ENCODE assay signal across 1 cellular context in genomic region chr1:207362962-207363858, GRCh38.
TF ChIP-seq lines count a peak whose summit lies in the region.

No MANE protein-coding gene starts in this region.

TF ChIP-seq in K562, 482 proteins besides CTCF, POLR2A, EP300 and RAD21 (continued from another document and continues in another):
- peak in 1 of 2 experiments; percentile 73; a peak in 1 of 4 replicates for TF ChIP-seq RCOR1 (IDR thresholded peaks at IDR 0.05; ENCODE audit: borderline replicate concordance in 1 of 2, low read depth in 2 of 2, low read length in 2 of 2)
- peak; percentile 82; the same call in 1 of the 2 replicates for TF ChIP-seq EHMT2 (IDR thresholded peaks at IDR 0.05)
- no peak for TF ChIP-seq HIVEP1 (CRISPR knock-in tag; IDR thresholded peaks at IDR 0.05)
- no peak for TF ChIP-seq SMARCB1 (IDR thresholded peaks at IDR 0.05; ENCODE audit: insufficient read length, low read depth)
- TF ChIP-seq, protein P1, sequence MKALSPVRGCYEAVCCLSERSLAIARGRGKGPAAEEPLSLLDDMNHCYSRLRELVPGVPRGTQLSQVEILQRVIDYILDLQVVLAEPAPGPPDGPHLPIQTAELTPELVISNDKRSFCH (CRISPR knock-in tag; IDR thresholded peaks at IDR 0.05), result no peak
- TF ChIP-seq, protein P1 (tag; IDR thresholded peaks at IDR 0.05), result peak; percentile 30; the same call in 1 of the 2 replicates
- 0 out of 2 replicates have a peak, but pooled peaks have one; percentile 5 for TF ChIP-seq KLF6 (CRISPR knock-in tag; IDR thresholded peaks at IDR 0.05; ENCODE audit: borderline replicate concordance)
- peak; percentile 32; the same call in 1 of the 2 replicates for TF ChIP-seq CREM (IDR thresholded peaks at IDR 0.05; ENCODE audit: low read depth)
- peak; percentile 5; the same call in 1 of the 2 replicates for TF ChIP-seq NFRKB (IDR thresholded peaks at IDR 0.05; ENCODE audit: low read depth)
- TF ChIP-seq CBX1 (IDR thresholded peaks at IDR 0.05; ENCODE audit: low read depth), result 0 out of 2 replicates have a peak, but pooled peaks have one; percentile 20
- 0 out of 2 replicates have a peak, but pooled peaks have one; percentile 50 for TF ChIP-seq ELF2 (CRISPR knock-in tag; IDR thresholded peaks at IDR 0.05)
- TF ChIP-seq ETV1 (tag; conservative IDR thresholded peaks at IDR 0.05; ENCODE audit: low read depth), result peak; percentile 23; the same call in 1 of the 2 replicates
- TF ChIP-seq CEBPG (CRISPR knock-in tag; IDR thresholded peaks at IDR 0.05), result peak; percentile 73
- peak in 1 of 2 experiments; percentile 75; a peak in 2 of 4 replicates for TF ChIP-seq CEBPG (tag; conservative IDR thresholded peaks at IDR 0.05 in 1 of 2, IDR thresholded peaks at IDR 0.05 in 1 of 2)
- TF ChIP-seq SMARCE1 (IDR thresholded peaks at IDR 0.05), result peak; percentile 75; the same call in 1 of the 2 replicates
- TF ChIP-seq SMARCC2 (IDR thresholded peaks at IDR 0.05; ENCODE audit: low read depth), result 0 out of 2 replicates have a peak, but pooled peaks have one; percentile 32
- TF ChIP-seq, protein P2, sequence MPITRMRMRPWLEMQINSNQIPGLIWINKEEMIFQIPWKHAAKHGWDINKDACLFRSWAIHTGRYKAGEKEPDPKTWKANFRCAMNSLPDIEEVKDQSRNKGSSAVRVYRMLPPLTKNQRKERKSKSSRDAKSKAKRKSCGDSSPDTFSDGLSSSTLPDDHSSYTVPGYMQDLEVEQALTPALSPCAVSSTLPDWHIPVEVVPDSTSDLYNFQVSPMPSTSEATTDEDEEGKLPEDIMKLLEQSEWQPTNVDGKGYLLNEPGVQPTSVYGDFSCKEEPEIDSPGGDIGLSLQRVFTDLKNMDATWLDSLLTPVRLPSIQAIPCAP (CRISPR knock-in tag; IDR thresholded peaks at IDR 0.05; ENCODE audit: borderline replicate concordance), result no peak
- no peak for TF ChIP-seq TCF7L2 (IDR thresholded peaks at IDR 0.05; ENCODE audit: low read depth, low read length)
- TF ChIP-seq ZNF24 (IDR thresholded peaks at IDR 0.05), result no peak
- no peak for TF ChIP-seq RFX1 (IDR thresholded peaks at IDR 0.05)
- TF ChIP-seq, protein P3, sequence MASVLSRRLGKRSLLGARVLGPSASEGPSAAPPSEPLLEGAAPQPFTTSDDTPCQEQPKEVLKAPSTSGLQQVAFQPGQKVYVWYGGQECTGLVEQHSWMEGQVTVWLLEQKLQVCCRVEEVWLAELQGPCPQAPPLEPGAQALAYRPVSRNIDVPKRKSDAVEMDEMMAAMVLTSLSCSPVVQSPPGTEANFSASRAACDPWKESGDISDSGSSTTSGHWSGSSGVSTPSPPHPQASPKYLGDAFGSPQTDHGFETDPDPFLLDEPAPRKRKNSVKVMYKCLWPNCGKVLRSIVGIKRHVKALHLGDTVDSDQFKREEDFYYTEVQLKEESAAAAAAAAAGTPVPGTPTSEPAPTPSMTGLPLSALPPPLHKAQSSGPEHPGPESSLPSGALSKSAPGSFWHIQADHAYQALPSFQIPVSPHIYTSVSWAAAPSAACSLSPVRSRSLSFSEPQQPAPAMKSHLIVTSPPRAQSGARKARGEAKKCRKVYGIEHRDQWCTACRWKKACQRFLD (CRISPR knock-in tag; IDR thresholded peaks at IDR 0.05), result peak; percentile 88; the same call in 1 of the 2 replicates
- no peak for TF ChIP-seq ZC3H4 (CRISPR knock-in tag; IDR thresholded peaks at IDR 0.05; ENCODE audit: borderline replicate concordance)
- TF ChIP-seq ZNF449 (CRISPR knock-in tag; IDR thresholded peaks at IDR 0.05), result no peak
- TF ChIP-seq POLR2B (IDR thresholded peaks at IDR 0.05; ENCODE audit: low read depth, partially characterized antibody), result no peak
- TF ChIP-seq, protein P4, sequence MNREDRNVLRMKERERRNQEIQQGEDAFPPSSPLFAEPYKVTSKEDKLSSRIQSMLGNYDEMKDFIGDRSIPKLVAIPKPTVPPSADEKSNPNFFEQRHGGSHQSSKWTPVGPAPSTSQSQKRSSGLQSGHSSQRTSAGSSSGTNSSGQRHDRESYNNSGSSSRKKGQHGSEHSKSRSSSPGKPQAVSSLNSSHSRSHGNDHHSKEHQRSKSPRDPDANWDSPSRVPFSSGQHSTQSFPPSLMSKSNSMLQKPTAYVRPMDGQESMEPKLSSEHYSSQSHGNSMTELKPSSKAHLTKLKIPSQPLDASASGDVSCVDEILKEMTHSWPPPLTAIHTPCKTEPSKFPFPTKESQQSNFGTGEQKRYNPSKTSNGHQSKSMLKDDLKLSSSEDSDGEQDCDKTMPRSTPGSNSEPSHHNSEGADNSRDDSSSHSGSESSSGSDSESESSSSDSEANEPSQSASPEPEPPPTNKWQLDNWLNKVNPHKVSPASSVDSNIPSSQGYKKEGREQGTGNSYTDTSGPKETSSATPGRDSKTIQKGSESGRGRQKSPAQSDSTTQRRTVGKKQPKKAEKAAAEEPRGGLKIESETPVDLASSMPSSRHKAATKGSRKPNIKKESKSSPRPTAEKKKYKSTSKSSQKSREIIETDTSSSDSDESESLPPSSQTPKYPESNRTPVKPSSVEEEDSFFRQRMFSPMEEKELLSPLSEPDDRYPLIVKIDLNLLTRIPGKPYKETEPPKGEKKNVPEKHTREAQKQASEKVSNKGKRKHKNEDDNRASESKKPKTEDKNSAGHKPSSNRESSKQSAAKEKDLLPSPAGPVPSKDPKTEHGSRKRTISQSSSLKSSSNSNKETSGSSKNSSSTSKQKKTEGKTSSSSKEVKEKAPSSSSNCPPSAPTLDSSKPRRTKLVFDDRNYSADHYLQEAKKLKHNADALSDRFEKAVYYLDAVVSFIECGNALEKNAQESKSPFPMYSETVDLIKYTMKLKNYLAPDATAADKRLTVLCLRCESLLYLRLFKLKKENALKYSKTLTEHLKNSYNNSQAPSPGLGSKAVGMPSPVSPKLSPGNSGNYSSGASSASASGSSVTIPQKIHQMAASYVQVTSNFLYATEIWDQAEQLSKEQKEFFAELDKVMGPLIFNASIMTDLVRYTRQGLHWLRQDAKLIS (CRISPR knock-in tag; IDR thresholded peaks at IDR 0.05), result 0 out of 2 replicates have a peak, but pooled peaks have one; percentile 21
- no peak for TF ChIP-seq FOXK1 (CRISPR knock-in tag; IDR thresholded peaks at IDR 0.05; ENCODE audit: borderline replicate concordance)
- TF ChIP-seq, protein P5, sequence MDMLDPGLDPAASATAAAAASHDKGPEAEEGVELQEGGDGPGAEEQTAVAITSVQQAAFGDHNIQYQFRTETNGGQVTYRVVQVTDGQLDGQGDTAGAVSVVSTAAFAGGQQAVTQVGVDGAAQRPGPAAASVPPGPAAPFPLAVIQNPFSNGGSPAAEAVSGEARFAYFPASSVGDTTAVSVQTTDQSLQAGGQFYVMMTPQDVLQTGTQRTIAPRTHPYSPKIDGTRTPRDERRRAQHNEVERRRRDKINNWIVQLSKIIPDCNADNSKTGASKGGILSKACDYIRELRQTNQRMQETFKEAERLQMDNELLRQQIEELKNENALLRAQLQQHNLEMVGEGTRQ (CRISPR knock-in tag; IDR thresholded peaks at IDR 0.05), result no peak
- TF ChIP-seq TEAD4 (IDR thresholded peaks at IDR 0.05; ENCODE audit: low read length), result 0 out of 2 replicates have a peak, but pooled peaks have one; percentile 57
- TF ChIP-seq TEAD4 (CRISPR knock-in tag; IDR thresholded peaks at IDR 0.05; ENCODE audit: borderline replicate concordance), result no peak
- TF ChIP-seq ILK (tag; IDR thresholded peaks at IDR 0.05; ENCODE audit: borderline replicate concordance, low read depth), result 0 out of 2 replicates have a peak, but pooled peaks have one; percentile 3
- TF ChIP-seq ZBTB17 (CRISPR knock-in tag; IDR thresholded peaks at IDR 0.05), result peak; percentile 39; the same call in 1 of the 2 replicates
- TF ChIP-seq THRB (CRISPR knock-in tag; conservative IDR thresholded peaks at IDR 0.05), result no peak; the same call in 1 of the 2 replicates
- peak; percentile 40; the same call in 1 of the 2 replicates for TF ChIP-seq HSF4 (CRISPR knock-in tag; IDR thresholded peaks at IDR 0.05; ENCODE audit: borderline replicate concordance)
- peak; percentile 61 for TF ChIP-seq ADNP (tag; IDR thresholded peaks at IDR 0.05)
- TF ChIP-seq REST (CRISPR knock-in tag; IDR thresholded peaks at IDR 0.05; ENCODE audit: low read depth), result peak; percentile 52; the same call in 1 of the 2 replicates
- 0 out of 4 replicates have a peak, but pooled peaks of 1 of the 2 experiments have one; percentile 21 for TF ChIP-seq SRF (CRISPR knock-in tag; IDR thresholded peaks at IDR 0.05)
- TF ChIP-seq SMAD4 (CRISPR knock-in tag; conservative IDR thresholded peaks at IDR 0.05), result 0 out of 2 replicates have a peak, but pooled peaks have one; percentile 42
- peak; percentile 79 for TF ChIP-seq DPF2 (IDR thresholded peaks at IDR 0.05)
- TF ChIP-seq DEAF1 (CRISPR knock-in tag; IDR thresholded peaks at IDR 0.05), result peak; percentile 21; the same call in 1 of the 2 replicates
- TF ChIP-seq MLLT1 (IDR thresholded peaks at IDR 0.05), result peak in 1 of 2 experiments; percentile 43; a peak in 1 of 4 replicates
